ENCODE assay signal across 17 cellular contexts in the genomic region with DNA sequence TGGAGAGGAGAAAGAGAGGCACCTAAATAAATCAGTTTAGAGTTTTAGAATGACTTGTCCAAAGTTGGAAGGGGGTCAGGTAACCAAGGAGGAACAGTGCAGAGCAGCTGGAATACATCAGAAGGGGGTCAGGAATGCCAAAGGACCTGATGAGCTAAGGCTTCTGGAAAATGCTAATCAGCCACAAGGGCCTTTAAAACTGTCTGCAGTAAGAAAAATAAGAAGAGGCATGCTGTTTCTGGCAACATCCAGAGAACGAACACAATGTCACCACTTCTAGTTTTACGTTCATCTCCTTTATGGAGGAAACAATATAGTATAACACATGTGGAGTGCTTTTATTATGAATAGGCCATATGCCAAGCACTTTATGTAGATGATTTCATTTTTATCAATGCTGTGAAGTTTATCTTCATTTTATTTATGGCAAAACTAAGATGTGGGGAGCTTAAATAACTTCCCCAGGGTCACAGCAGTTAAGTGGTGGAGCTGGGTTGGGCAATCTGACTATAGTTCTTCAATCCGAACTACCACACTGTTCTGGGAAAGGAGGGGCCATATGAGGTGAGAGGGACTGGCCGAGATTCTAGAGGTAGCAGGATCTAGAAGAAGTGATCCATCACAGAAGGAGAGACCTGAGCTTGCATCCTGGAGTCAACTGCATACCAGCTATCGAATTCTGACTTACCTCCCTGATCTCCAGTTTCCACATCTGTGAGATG. TPM values are rescaled to one million over a fixed set of nuclear protein-coding genes. Genes with fewer than 3 reads are reported as not detected.
A peak's percentile ranks its signal among the peaks of the same experiment; 100 is the strongest.
DNase-seq lines count a peak whose midpoint lies in the region; ATAC-seq and TF ChIP-seq lines count a peak whose summit lies in the region.
"Had no signal": no experiment of that assay in that cellular context is flagged by ENCODE, and none has a peak within 500 bp of the region (broad histone marks: within the 10 kb centered on the region; RNA-seq: fewer than 3 reads in every experiment).

No MANE protein-coding gene starts in this region.

- peaks cover 49 to 55% of the 10 kb centered on the region in 2 experiments for H3K4me1 Mint-ChIP-seq in H9
- H3K4me1 Mint-ChIP-seq in stimulated activated naive CD8-positive, alpha-beta T cell treated with anti-CD3 and anti-CD28 coated beads, Interleukin-15, amount 100 ng/mL, for 72 hours: peaks cover 26% of the 10 kb centered on the region

- peaks cover 7% of the 10 kb centered on the region; the same call in 1 of the 2 replicates for H3K79me2 ChIP-seq in H9 (ENCODE audit: insufficient read depth, low read length)

- no peak overlapping the region for H3K4me2 ChIP-seq in H9 (ENCODE audit: insufficient read depth, insufficient read length, low read length)

- H2BK15ac ChIP-seq in H9 (ENCODE audit: low read depth, low read length): no peak overlapping the region

- intact Hi-C loops in left colon (cut with DNase I, micrococcal nuclease): no loop called here

- H2BK120ac ChIP-seq in H9 (ENCODE audit: low read depth, low read length, poor library complexity, severe bottlenecking): no peak overlapping the region

- peaks cover 0 to 6% (median 2%) of the 10 kb centered on the region in 3 donors for H3K36me3 ChIP-seq in skeletal muscle tissue (ENCODE audit: control insufficient read depth in 3 of 3, insufficient read depth in 3 of 3, low read length in 3 of 3)
- H3K36me3 ChIP-seq: colonic mucosa had no signal

- H3K79me1 ChIP-seq in H9 (ENCODE audit: insufficient read depth, low read depth, low read length, poor library complexity, severe bottlenecking): peaks cover 16% of the 10 kb centered on the region

- no peak overlapping the region for H3K18ac ChIP-seq in H9 (ENCODE audit: insufficient read length, low read depth, low read length)

- no peak overlapping the region for H2BK5ac ChIP-seq in H9 (ENCODE audit: insufficient read length, low read length)

- H3K9me3 ChIP-seq in H9 (ENCODE audit: control insufficient read depth, low read depth, low read length): no peaks in the 10 kb centered on the region
- H3K9me3 ChIP-seq in skeletal muscle tissue (ENCODE audit: control insufficient read depth in 3 of 3, low read length in 3 of 3): no peaks in the 10 kb centered on the region
- H3K9me3 ChIP-seq: colonic mucosa, HAP-1 had no signal

- H4K91ac ChIP-seq in H9 (ENCODE audit: insufficient read length, low read depth, low read length): no peak overlapping the region

- H2AFZ ChIP-seq in H9 (ENCODE audit: low read length): no peak overlapping the region

- H2BK12ac ChIP-seq in H9 (ENCODE audit: insufficient read length, low read depth, low read length): no peak overlapping the region

- no peak overlapping the region for H2BK20ac ChIP-seq in H9 (ENCODE audit: low read depth, low read length, poor library complexity, severe bottlenecking)

- H3K27me3 Mint-ChIP-seq in H9 (ENCODE audit: low read depth): peaks cover 2% of the 10 kb centered on the region; the same call in 1 of the 2 replicates
- no peaks in the 10 kb centered on the region for H3K27me3 Mint-ChIP-seq in stimulated activated naive CD8-positive, alpha-beta T cell treated with anti-CD3 and anti-CD28 coated beads, Interleukin-15, amount 100 ng/mL, for 72 hours
- H3K27me3 Mint-ChIP-seq: activated CD4-positive, alpha-beta T cell treated with anti-CD3 and anti-CD28 coated beads for 36 hours had no signal

- H3K9me3 Mint-ChIP-seq in H9: no peaks in the 10 kb centered on the region
- no peaks in the 10 kb centered on the region for H3K9me3 Mint-ChIP-seq in stimulated activated naive CD8-positive, alpha-beta T cell treated with anti-CD3 and anti-CD28 coated beads, Interleukin-15, amount 100 ng/mL, for 72 hours
- H3K9me3 Mint-ChIP-seq: immature natural killer cell; T-helper 1 cell treated with Interleukin-12 subunit alpha and Interleukin-12 subunit beta and Interleukin-4 antibody, amounts not matched to agents 30 μg/mL and 1 μg/mL, for 36 hours had no signal

- H3K27ac Mint-ChIP-seq in H9: peak overlapping the region in 2 of 3 experiments; percentile 21 to 41; a peak in 3 of 7 replicates
- H3K27ac Mint-ChIP-seq in stimulated activated naive CD8-positive, alpha-beta T cell treated with anti-CD3 and anti-CD28 coated beads, Interleukin-15, amount 100 ng/mL, for 72 hours: peak overlapping the region in 1 of 2 donors; percentile 93
- H3K27ac Mint-ChIP-seq: T-helper 1 cell treated with Interleukin-12 subunit alpha and Interleukin-12 subunit beta and Interleukin-4 antibody, amounts not matched to agents 30 μg/mL and 1 μg/mL, for 36 hours had no signal

- no peaks in the 10 kb centered on the region for H4K20me1 ChIP-seq in H9 (ENCODE audit: control insufficient read depth, insufficient read depth, insufficient read length)

- H3T11ph ChIP-seq in H9 (ENCODE audit: low read length): no peak overlapping the region

- H3K27ac ChIP-seq in H9 (ENCODE audit: insufficient read length, low read depth, low read length) (no peak overlapping the region), skeletal muscle tissue (ENCODE audit: low read depth, low read length) (peak overlapping the region; percentile 26)
- H3K27ac ChIP-seq: colonic mucosa had no signal

- no peak overlapping the region for H3K56ac ChIP-seq in H9 (ENCODE audit: insufficient read length, low read depth, low read length)

- DNase-seq in H9 (no peak), choroid plexus epithelial cell (ENCODE audit: low read depth) (peak; percentile 49), left colon (no peak), NOMO-1 treated with DMSO at 0.1 percent for 48 hours (lab: John Stamatoyannopoulos, UW; ENCODE audit: unreplicated experiment) (no peak)
- DNase-seq in stimulated activated naive CD8-positive, alpha-beta T cell treated with anti-CD3 and anti-CD28 coated beads, Interleukin-15, amount 100 ng/mL, for 72 hours: no peak
- DNase-seq in activated CD8-positive, alpha-beta memory T cell treated with anti-CD3 and anti-CD28 coated beads for 24 hours: no peak
- DNase-seq: activated CD4-positive, alpha-beta T cell treated with anti-CD3 and anti-CD28 coated beads for 36 hours; colonic mucosa; DND-41; immature natural killer cell; NCI-H1092 treated with DMSO at 0.1 percent for 48 hours; NCI-H345; stimulated activated CD4-positive, alpha-beta T cell treated with anti-CD3 and anti-CD28 coated beads, Interleukin-12 subunit alpha, Interleukin-12 subunit beta, amount 100 ng/mL, for 4 hours had no signal

- no peak overlapping the region for H3K4me3 ChIP-seq in choroid plexus epithelial cell (ENCODE audit: low read depth, low read length)
- H3K4me3 ChIP-seq in skeletal muscle tissue (ENCODE audit: low read length in 3 of 3): no peak overlapping the region
- H3K4me3 ChIP-seq: colonic mucosa, HAP-1 had no signal

- H3K14ac ChIP-seq in H9 (ENCODE audit: insufficient read depth, low read length): no peak overlapping the region

- H3K9ac ChIP-seq in H9 (ENCODE audit: extremely low read depth, insufficient read length, low read length) (no peak overlapping the region), skeletal muscle tissue (ENCODE audit: low read depth in 1 of 3, low read length in 3 of 3) (no peak overlapping the region)

- no peaks in the 10 kb centered on the region for H3K23me2 ChIP-seq in H9 (ENCODE audit: insufficient read length, low read depth, low read length, poor library complexity, severe bottlenecking)

- no peaks in the 10 kb centered on the region for H3K27me3 ChIP-seq in H9 (ENCODE audit: insufficient read depth, low read length)
- H3K27me3 ChIP-seq in skeletal muscle tissue (ENCODE audit: control insufficient read depth in 3 of 3, insufficient read depth in 3 of 3, low read length in 3 of 3): no peaks in the 10 kb centered on the region
- H3K27me3 ChIP-seq: colonic mucosa had no signal

- H4K8ac ChIP-seq in H9 (replicated peaks; ENCODE audit: insufficient read length, low read depth, low read length): no peak overlapping the region

- no peak overlapping the region for H3K23ac ChIP-seq in H9 (ENCODE audit: insufficient read length, low read depth, low read length)

- no peak overlapping the region for H3K4me3 Mint-ChIP-seq in H9
- no peak overlapping the region for H3K4me3 Mint-ChIP-seq in stimulated activated naive CD8-positive, alpha-beta T cell treated with anti-CD3 and anti-CD28 coated beads, Interleukin-15, amount 100 ng/mL, for 72 hours
- H3K4me3 Mint-ChIP-seq: activated CD4-positive, alpha-beta T cell treated with anti-CD3 and anti-CD28 coated beads for 36 hours; immature natural killer cell; T-helper 1 cell treated with Interleukin-12 subunit alpha and Interleukin-12 subunit beta and Interleukin-4 antibody, amounts not matched to agents 30 μg/mL and 1 μg/mL, for 36 hours had no signal

- no peak for TF ChIP-seq CTCF in H9 (conservative IDR thresholded peaks at IDR 0.05)
- TF ChIP-seq CTCF in choroid plexus epithelial cell (conservative IDR thresholded peaks at IDR 0.05; ENCODE audit: low read depth, low read length): no peak

- no peaks in the 10 kb centered on the region; a peak in 1 of 7 replicates for H3K36me3 Mint-ChIP-seq in H9 (ENCODE audit: insufficient read depth in 1 of 3, low read depth in 3 of 3)
- H3K36me3 Mint-ChIP-seq: immature natural killer cell had no signal

- ATAC-seq in left colon (peak; percentile 55), SK-N-SH treated with all-trans-retinoic acid at 6 μM for 48 hours (no peak)
- no peak for ATAC-seq in stimulated activated naive CD8-positive, alpha-beta T cell treated with anti-CD3 and anti-CD28 coated beads, Interleukin-15, amount 100 ng/mL, for 72 hours
- ATAC-seq: activated CD4-positive, alpha-beta T cell treated with anti-CD3 and anti-CD28 coated beads for 36 hours had no signal

- WGBS in H9 (ENCODE audit: extremely low coverage, insufficient read length, low lambda C conversion rate): no CpG with 5 or more reads among the region's 5 CpGs

- no peak overlapping the region for H2AK5ac ChIP-seq in H9 (ENCODE audit: insufficient read length, low read length)

- H4K5ac ChIP-seq in H9 (ENCODE audit: insufficient read length, low read depth, low read length): no peak overlapping the region

- no peak overlapping the region for H3K4ac ChIP-seq in H9 (ENCODE audit: low read depth, low read length)

- H3K4me1 ChIP-seq in H9 (ENCODE audit: insufficient read depth, low read length) (peaks cover 16% of the 10 kb centered on the region), skeletal muscle tissue (ENCODE audit: control insufficient read depth in 3 of 3, insufficient read depth in 3 of 3, low read length in 3 of 3) (peaks cover 52 to 68% (median 57%) of the 10 kb centered on the region in 3 donors)
- H3K4me1 ChIP-seq: colonic mucosa had no signal

TF ChIP-seq in SK-N-SH treated with all-trans-retinoic acid at 6 μM for 48 hours, 23 proteins besides CTCF, POLR2A, EP300 and RAD21 (continues in another document):
- TF ChIP-seq ZFP30 (CRISPR knock-in tag; IDR thresholded peaks at IDR 0.05) (no peak), TOX (CRISPR knock-in tag; IDR thresholded peaks at IDR 0.05; ENCODE audit: borderline replicate concordance) (no peak), RARB (CRISPR knock-in tag; IDR thresholded peaks at IDR 0.05) (no peak)

RNA-seq across cellular contexts. Expression of a gene that starts 22.6 kb away (rescaled TPM):
- total RNA-seq in H9 (2021) (64.9 and 66.6 TPM in 2 replicates), left colon (100 to 1,000 TPM; 271 to 289 TPM), skeletal muscle tissue (110 TPM)

RNA-seq across cellular contexts. Expression of a gene that starts 23.0 kb away (rescaled TPM):
- total RNA-seq in H9 (2021): 114 and 128 TPM in 2 replicates
- 10 to 100 TPM; 32.1 to 35.3 TPM for total RNA-seq in left colon
- total RNA-seq in skeletal muscle tissue: 43.8 TPM

RNA-seq across cellular contexts. Expression of a gene that starts 44.9 kb away (rescaled TPM):
- 75.8 and 78.0 TPM in 2 replicates for total RNA-seq in H9 (2021)
- 10 to 100 TPM; 57.5 to 66.7 TPM for total RNA-seq in left colon
- total RNA-seq in skeletal muscle tissue: 15.1 TPM

RNA-seq across cellular contexts. Expression of a gene that starts 52.7 kb away (rescaled TPM):
- total RNA-seq in H9 (2021) (63.6 and 68.2 TPM in 2 replicates), left colon (10 to 100 TPM; 10.9 to 15.9 TPM), skeletal muscle tissue (12.0 TPM)
